In genomic region chr6:46790359-46790874, GRCh38 we compare ENCODE assay signal across 20 cellular contexts. TPM values are rescaled to one million over a fixed set of nuclear protein-coding genes. Genes with fewer than 3 reads are reported as not detected.
A peak's percentile ranks its signal among the peaks of the same experiment; 100 is the strongest.
DNase-seq lines count a peak whose midpoint lies in the region; ATAC-seq and TF ChIP-seq lines count a peak whose summit lies in the region.
"Had no signal": no experiment of that assay in that cellular context is flagged by ENCODE, and none has a peak within 500 bp of the region (broad histone marks: within the 10 kb centered on the region; RNA-seq: fewer than 3 reads in every experiment).

No MANE protein-coding gene starts in this region.

- H3K4me2 ChIP-seq in hepatocyte, result no peak overlapping the region
- H3K4me2 ChIP-seq: GM23338 had no signal

- H3K9me3 ChIP-seq in hepatocyte (ENCODE audit: low read depth) (no peaks in the 10 kb centered on the region), mucosa of rectum (ENCODE audit: control insufficient read depth in 2 of 2, low read length in 2 of 2) (no peaks in the 10 kb centered on the region), T-helper 17 cell (ENCODE audit: control insufficient read depth, low read length, poor library complexity, severe bottlenecking) (no peaks in the 10 kb centered on the region)
- H3K9me3 ChIP-seq: BE2C had no signal

- H3K27me3 ChIP-seq in hepatocyte (no peaks in the 10 kb centered on the region), mucosa of rectum (ENCODE audit: control insufficient read depth in 2 of 2, insufficient read depth in 2 of 2, low read length in 2 of 2) (no peaks in the 10 kb centered on the region)

- no peak overlapping the region for H3K4me3 ChIP-seq in hepatocyte
- peak overlapping the region; percentile 41 to 55 for H3K4me3 ChIP-seq in mucosa of rectum (ENCODE audit: low read length in 2 of 2)
- H3K4me3 ChIP-seq: GM23338 had no signal

- H3K36me3 Mint-ChIP-seq in WTC11 (no peaks in the 10 kb centered on the region), T-helper 17 cell (ENCODE audit: low read depth) (no peaks in the 10 kb centered on the region)
- H3K36me3 Mint-ChIP-seq: CD4-positive, CD25-positive, alpha-beta regulatory T cell; CD8-positive, alpha-beta memory T cell; IgD-negative memory B cell had no signal

- peaks cover 7% of the 10 kb centered on the region for H3K79me2 ChIP-seq in hepatocyte

- H3K27ac Mint-ChIP-seq in WTC11 (0 out of 2 replicates have a peak overlapping the region, but pooled peaks have one; percentile 21), T-helper 17 cell (no peak overlapping the region)
- H3K27ac Mint-ChIP-seq: CD4-positive, CD25-positive, alpha-beta regulatory T cell; CD8-positive, alpha-beta memory T cell; GM23338; IgD-negative memory B cell had no signal

- H4K20me1 ChIP-seq in hepatocyte (ENCODE audit: insufficient read depth, poor library complexity, severe bottlenecking), result no peaks in the 10 kb centered on the region

- TF ChIP-seq CTCF in WTC11 (IDR thresholded peaks at IDR 0.05) (no peak), hepatocyte (IDR thresholded peaks at IDR 0.05; ENCODE audit: poor library complexity) (no peak)

- ATAC-seq in WTC11 (no peak), T-helper 17 cell (no peak)
- ATAC-seq: GM23338 had no signal

- H3K4me1 ChIP-seq in hepatocyte (ENCODE audit: insufficient read depth), result peaks cover 4% of the 10 kb centered on the region
- peaks cover 25% of the 10 kb centered on the region in 2 donors for H3K4me1 ChIP-seq in mucosa of rectum (ENCODE audit: control insufficient read depth in 2 of 2, insufficient read depth in 2 of 2, low read length in 2 of 2)
- H3K4me1 ChIP-seq: BE2C had no signal

- no peak overlapping the region for H2AFZ ChIP-seq in hepatocyte
- H2AFZ ChIP-seq: GM23338 had no signal

- H3K27ac ChIP-seq in hepatocyte (peak overlapping the region; percentile 2), mucosa of rectum (ENCODE audit: low read depth in 2 of 2, low read length in 2 of 2) (peak overlapping the region; percentile 52 to 65)
- H3K27ac ChIP-seq: HL-60 had no signal

- DNase-seq in HT-29 (ENCODE audit: low spot score) (peak; percentile 45), WTC11 (ENCODE audit: low spot score) (no peak), hepatocyte (ENCODE audit: low spot score) (no peak), DMS79 treated with DMSO at 0.1 percent for 48 hours (lab: John Stamatoyannopoulos, UW) (no peak), Ammon's horn (ENCODE audit: low spot score) (no peak), T-helper 17 cell (no peak)
- no peak for DNase-seq in activated effector memory CD4-positive, alpha-beta T cell treated with Interleukin-2 at 50 U/mL for 16 hours
- DNase-seq: BE2C; C1 segment of cervical spinal cord; CD4-positive, CD25-positive, alpha-beta regulatory T cell; CD8-positive, alpha-beta memory T cell; COR-L47; GDM1; HCEC 1CT had no signal

- H3K9me3 Mint-ChIP-seq in WTC11, result no peaks in the 10 kb centered on the region
- H3K9me3 Mint-ChIP-seq: CD8-positive, alpha-beta memory T cell; GM23338; IgD-negative memory B cell had no signal

- H3K4me3 Mint-ChIP-seq in WTC11, result no peak overlapping the region
- no peak overlapping the region for H3K4me3 Mint-ChIP-seq in T-helper 17 cell
- H3K4me3 Mint-ChIP-seq: CD4-positive, CD25-positive, alpha-beta regulatory T cell; CD8-positive, alpha-beta memory T cell; GM23338; IgD-negative memory B cell had no signal

- no peaks in the 10 kb centered on the region for H3K27me3 Mint-ChIP-seq in WTC11 (ENCODE audit: low read depth)
- peaks cover 22% of the 10 kb centered on the region for H3K27me3 Mint-ChIP-seq in T-helper 17 cell
- H3K27me3 Mint-ChIP-seq: CD4-positive, CD25-positive, alpha-beta regulatory T cell; IgD-negative memory B cell had no signal

- POLR2A ChIA-PET in WTC11 (lab: Charles Lee), result no interaction called here

- no peaks in the 10 kb centered on the region for H3K9me2 ChIP-seq in hepatocyte (replicated peaks; ENCODE audit: insufficient read depth)

- H3K4me1 Mint-ChIP-seq in WTC11 (no peaks in the 10 kb centered on the region), T-helper 17 cell (no peaks in the 10 kb centered on the region)
- H3K4me1 Mint-ChIP-seq: CD4-positive, CD25-positive, alpha-beta regulatory T cell; CD8-positive, alpha-beta memory T cell; GM23338; IgD-negative memory B cell had no signal

- H3K36me3 ChIP-seq in hepatocyte (replicated peaks; ENCODE audit: insufficient read depth, low read depth), result no peaks in the 10 kb centered on the region
- H3K36me3 ChIP-seq in mucosa of rectum (ENCODE audit: control insufficient read depth in 2 of 2, insufficient read depth in 2 of 2, low read length in 2 of 2), result no peaks in the 10 kb centered on the region
- H3K36me3 ChIP-seq: BE2C had no signal

- no peak overlapping the region for H3K9ac ChIP-seq in mucosa of rectum (ENCODE audit: low read depth in 1 of 2, low read length in 2 of 2)

- CTCF ChIA-PET in WTC11 (lab: Charles Lee), result interaction anchor here (1.2 kb wide), 1 partner anchor 10 kb away, joined by 5 read pairs; no protein-coding TSS in a partner anchor

TF ChIP-seq in WTC11, 78 proteins besides CTCF, POLR2A, EP300 and RAD21 (continues in another document):
- no peak for TF ChIP-seq USF2 (CRISPR knock-in tag; IDR thresholded peaks at IDR 0.05)
- no peak for TF ChIP-seq STAT6 (CRISPR knock-in tag; conservative IDR thresholded peaks at IDR 0.05; ENCODE audit: low read depth)
- no peak for TF ChIP-seq FOXP1 (CRISPR knock-in tag; IDR thresholded peaks at IDR 0.05; ENCODE audit: borderline replicate concordance)
- no peak for TF ChIP-seq ZNF423 (CRISPR knock-in tag; IDR thresholded peaks at IDR 0.05)
- TF ChIP-seq ZMAT4 (CRISPR knock-in tag; IDR thresholded peaks at IDR 0.05), result no peak
- TF ChIP-seq ERG (CRISPR knock-in tag; IDR thresholded peaks at IDR 0.05), result no peak
- TF ChIP-seq ZNF671 (CRISPR knock-in tag; IDR thresholded peaks at IDR 0.05), result no peak

RNA-seq across cellular contexts. Expression of gene MEP1A, which starts 2.8 kb away (rescaled TPM):
- total RNA-seq in HT-29 (2014; rRNA removed; shearing (Covaris generic)), result 0.05 TPM in 1 of 2 replicates, not detected in the other
- total RNA-seq in WTC11 (2021) (0.09 TPM in 1 of 3 replicates, not detected in the others), hepatocyte (93.4 and 94.2 TPM in 2 replicates), T-helper 17 cell (not detected)
- 38.9 and 62.8 TPM in 2 replicates for polyA plus RNA-seq in hepatocyte
- total RNA-seq: A172; CD4-positive, CD25-positive, alpha-beta regulatory T cell; CD8-positive, alpha-beta memory T cell; Daoy; GM23338 had no signal
- polyA plus RNA-seq: CD4-positive, CD25-positive, alpha-beta regulatory T cell; CD8-positive, alpha-beta memory T cell; GM23338; IgD-negative memory B cell had no signal

RNA-seq across cellular contexts. Expression of gene ANKRD66, which starts 43.7 kb away (rescaled TPM):
- not detected in 2 replicates for total RNA-seq in HT-29 (2014; rRNA removed; shearing (Covaris generic))
- total RNA-seq in WTC11 (2021), result not detected in 3 replicates
- total RNA-seq in hepatocyte, result not detected in 2 replicates
- polyA plus RNA-seq in hepatocyte, result not detected in 2 replicates
- not detected for total RNA-seq in T-helper 17 cell
- total RNA-seq: A172; CD4-positive, CD25-positive, alpha-beta regulatory T cell; CD8-positive, alpha-beta memory T cell; Daoy; GM23338 had no signal
- polyA plus RNA-seq: CD4-positive, CD25-positive, alpha-beta regulatory T cell; CD8-positive, alpha-beta memory T cell; GM23338; IgD-negative memory B cell had no signal

RNA-seq across cellular contexts. Expression of gene PLA2G7, which starts 55.2 kb away (rescaled TPM):
- not detected in 2 replicates for total RNA-seq in HT-29 (2014; rRNA removed; shearing (Covaris generic))
- total RNA-seq in WTC11 (2021) (2.3 to 2.4 TPM (median 2.3 TPM) in 3 replicates), hepatocyte (0.68 and 1.5 TPM in 2 replicates), T-helper 17 cell (under 1 TPM in 1 of 2 donors, not detected in 1; 0.20 TPM)
- 1.6 TPM in 1 of 2 replicates, not detected in the other for polyA plus RNA-seq in hepatocyte
- total RNA-seq: A172; CD4-positive, CD25-positive, alpha-beta regulatory T cell; Daoy had no signal
- polyA plus RNA-seq: CD4-positive, CD25-positive, alpha-beta regulatory T cell; CD8-positive, alpha-beta memory T cell; IgD-negative memory B cell had no signal

Comparison
In these comparisons a context has a peak if more than half of its experiments do, and no peak if none do; other contexts are left out.
1. RNA of gene MEP1A, which starts 2.8 kb away (total RNA-seq): 93.4 to 94.2 TPM in hepatocyte; 0.09 TPM in WTC11, 0.05 TPM in HT-29 and not detected in T-helper 17 cell; every median in the first group is over 10 times any median in the second.